In the genomic region with DNA sequence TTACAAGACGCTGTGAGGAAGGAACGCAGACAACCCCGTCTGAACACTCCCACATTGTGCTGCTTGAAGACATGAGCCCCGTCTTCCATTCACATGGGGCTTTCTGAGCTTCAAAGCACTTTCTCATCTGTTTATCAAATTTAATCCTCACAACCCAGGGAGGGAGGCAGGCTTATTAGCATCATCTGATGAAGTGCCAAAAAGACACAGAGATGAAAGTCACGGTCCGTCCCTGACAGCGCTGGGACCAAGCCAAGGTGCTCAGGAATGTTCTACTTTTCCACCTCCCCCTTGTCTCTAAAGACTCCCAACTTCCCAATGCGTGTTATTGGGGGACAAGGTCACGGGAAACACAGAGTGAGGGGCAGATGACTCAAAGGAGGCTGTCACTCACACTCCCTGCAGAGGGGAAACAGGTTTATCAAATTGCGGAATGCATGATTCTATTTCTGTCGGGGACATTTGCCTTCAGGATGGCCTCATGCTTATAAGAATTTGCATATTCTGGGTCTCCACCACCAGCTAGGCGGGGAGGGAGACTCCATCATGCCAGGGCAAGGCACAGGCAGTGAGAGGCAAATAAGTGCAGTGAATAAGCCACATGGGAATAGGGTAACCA, we compare ENCODE assay signal across 14 cellular contexts. TPM values are rescaled to one million over a fixed set of nuclear protein-coding genes. Genes with fewer than 3 reads are reported as not detected.
DNase-seq lines count a peak whose midpoint lies in the region; ATAC-seq and TF ChIP-seq lines count a peak whose summit lies in the region.
"Had no signal": no experiment of that assay in that cellular context is flagged by ENCODE, and none has a peak within 500 bp of the region (broad histone marks: within the 10 kb centered on the region; RNA-seq: fewer than 3 reads in every experiment).

No MANE protein-coding gene starts in this region.

- no peak overlapping the region for H3K4me3 Mint-ChIP-seq in glutamatergic neuron (ENCODE audit: unreplicated experiment)

- peaks cover 21% of the 10 kb centered on the region for H3K4me1 Mint-ChIP-seq in glutamatergic neuron (ENCODE audit: low read depth, unreplicated experiment)

- H3K27me3 Mint-ChIP-seq in glutamatergic neuron (ENCODE audit: unreplicated experiment) = peaks cover 2% of the 10 kb centered on the region

- no peak overlapping the region for H3K4me3 ChIP-seq in Peyer's patch
- H3K4me3 ChIP-seq: sigmoid colon had no signal

- H3K27ac ChIP-seq in Peyer's patch = peak overlapping the region in 1 of 4 donors; percentile 47

- no peaks in the 10 kb centered on the region for H3K36me3 ChIP-seq in Peyer's patch
- H3K36me3 ChIP-seq: sigmoid colon had no signal

- H3K9me3 ChIP-seq in Peyer's patch = no peaks in the 10 kb centered on the region
- H3K9me3 ChIP-seq: sigmoid colon had no signal

- DNase-seq in Peyer's patch = peak in 2 of 3 donors; percentile 73 to 78
- no peak for DNase-seq in sciatic nerve (ENCODE audit: low spot score)
- DNase-seq in NCI-H1092 (lab: John Stamatoyannopoulos, UW) = no peak
- no peak for DNase-seq in glutamatergic neuron
- no peak for DNase-seq in DMS79 (lab: John Stamatoyannopoulos, UW)
- no peak for DNase-seq in SK-N-DZ (ENCODE audit: low spot score)
- DNase-seq: amniotic stem cell; COR-L47; effector memory CD4-positive, alpha-beta T cell; HCEC 1CT; sigmoid colon; T-helper 9 cell had no signal

- peaks cover 3% of the 10 kb centered on the region for H3K9me3 Mint-ChIP-seq in glutamatergic neuron (ENCODE audit: unreplicated experiment)

- no peak overlapping the region for H3K27ac Mint-ChIP-seq in glutamatergic neuron (ENCODE audit: unreplicated experiment)

- TF ChIP-seq POLR2A in Peyer's patch (IDR thresholded peaks at IDR 0.05) = no peak

- TF ChIP-seq CTCF in Peyer's patch (IDR thresholded peaks at IDR 0.05) (no peak), glutamatergic neuron (IDR thresholded peaks at IDR 0.05; ENCODE audit: partially characterized antibody, unreplicated experiment) (no peak)

- intact Hi-C loops in sciatic nerve (cut with DNase I) = no loop called here

- no peaks in the 10 kb centered on the region for H3K27me3 ChIP-seq in Peyer's patch
- H3K27me3 ChIP-seq: sigmoid colon had no signal

- peaks cover 0 to 19% (median 4%) of the 10 kb centered on the region in 4 donors for H3K4me1 ChIP-seq in Peyer's patch

- no peaks in the 10 kb centered on the region for H3K36me3 Mint-ChIP-seq in glutamatergic neuron (ENCODE audit: unreplicated experiment)

- ATAC-seq in GM19023 (IDR thresholded peaks at IDR 0.05; ENCODE audit: unreplicated experiment) = peak; percentile 61
- ATAC-seq in HG02852 (IDR thresholded peaks at IDR 0.05; ENCODE audit: unreplicated experiment) = peak; percentile 50
- ATAC-seq in sciatic nerve = peak; percentile 90

RNA-seq across cellular contexts. Expression of a gene that starts 10.7 kb away (rescaled TPM):
- total RNA-seq in Peyer's patch = 10 to 100 TPM; 18.7 to 42.1 (median 37.7) TPM
- 17.3 TPM for total RNA-seq in sciatic nerve
- total RNA-seq in glutamatergic neuron (ENCODE audit: unreplicated experiment) = 18.4 TPM
- polyA plus RNA-seq in SK-N-DZ (2014; cell fraction: cytosol; rRNA removed) = 1.6 TPM in 2 replicates
- 1.2 and 1.4 TPM in 2 replicates for polyA plus RNA-seq in SK-N-DZ (2014; cell fraction: nucleus; rRNA removed)

Comparison
In these comparisons a context has a peak if more than half of its experiments do, and no peak if none do; other contexts are left out.
1. DNase-seq: peak in Peyer's patch (2 of 3); none in sciatic nerve (single experiment), NCI-H1092 (single experiment), glutamatergic neuron (single experiment), DMS79 (single experiment) and SK-N-DZ (single experiment).
2. Peak in every context shown above with its lines, with median percentiles within 50 percentile points of each other: ATAC-seq.